ENCODE assay signal across 8 cellular contexts in genomic region chr6:47134476-47135189, GRCh38.
A peak's percentile ranks its signal among the peaks of the same experiment; 100 is the strongest.
DNase-seq lines count a peak whose midpoint lies in the region; ATAC-seq and TF ChIP-seq lines count a peak whose summit lies in the region.

No MANE protein-coding gene starts in this region.

- no peak overlapping the region for H2AFZ ChIP-seq in mesenchymal stem cell (ENCODE audit: low read depth, low read length)

- H3K27me3 ChIP-seq in brain microvascular endothelial cell (replicated peaks), result no peaks in the 10 kb centered on the region
- no peaks in the 10 kb centered on the region for H3K27me3 ChIP-seq in mesenchymal stem cell (ENCODE audit: control insufficient read depth in 1 of 2, insufficient read depth in 1 of 2, low read length in 2 of 2)
- H3K27me3 ChIP-seq in ovary, result no peaks in the 10 kb centered on the region

- peak overlapping the region in 1 of 2 experiments; percentile 44 for H3K18ac ChIP-seq in mesenchymal stem cell (ENCODE audit: low read depth in 1 of 2, low read length in 2 of 2)

- no peak overlapping the region for H3K4ac ChIP-seq in mesenchymal stem cell (ENCODE audit: low read depth in 1 of 2, low read length in 2 of 2)

- H3K4me3 ChIP-seq in brain microvascular endothelial cell (ENCODE audit: low read depth, low read length) (no peak overlapping the region), mesenchymal stem cell (ENCODE audit: insufficient read depth in 1 of 2, low read depth in 1 of 2, low read length in 2 of 2) (no peak overlapping the region), ovary (no peak overlapping the region)

- no peak for TF ChIP-seq EP300 in ovary (IDR thresholded peaks at IDR 0.05)

- no peak overlapping the region for H4K91ac ChIP-seq in mesenchymal stem cell (ENCODE audit: low read length)

- TF ChIP-seq CTCF in brain microvascular endothelial cell (IDR thresholded peaks at IDR 0.05; ENCODE audit: low read depth, low read length, missing control alignments) (no peak), ovary (IDR thresholded peaks at IDR 0.05) (no peak)

- no peak for TF ChIP-seq POLR2A in ovary (IDR thresholded peaks at IDR 0.05)

- ATAC-seq in GM21515 (IDR thresholded peaks at IDR 0.05; ENCODE audit: unreplicated experiment), result no peak
- ATAC-seq in activated CD4-positive, CD25-positive, alpha-beta regulatory T cell treated with anti-CD3 and anti-CD28 coated beads, Interleukin-2, amount 50 U/mL, for 24 hours, result no peak

- no peak overlapping the region for H2BK120ac ChIP-seq in mesenchymal stem cell (ENCODE audit: low read depth, low read length)

- intact Hi-C loops in ovary (cut with DNase I), result no loop called here

- H2BK5ac ChIP-seq in mesenchymal stem cell (ENCODE audit: low read depth, low read length, poor library complexity, severe bottlenecking), result peak overlapping the region; percentile 2

- H2BK12ac ChIP-seq in mesenchymal stem cell (ENCODE audit: low read length in 2 of 2), result peak overlapping the region in 1 of 2 experiments; percentile 10

- no peak overlapping the region for H4K8ac ChIP-seq in mesenchymal stem cell (ENCODE audit: low read length)

- peak overlapping the region; percentile 95 for H3K27ac ChIP-seq in brain microvascular endothelial cell
- peak overlapping the region; percentile 76 for H3K27ac ChIP-seq in mesenchymal stem cell (ENCODE audit: low read length, poor library complexity, severe bottlenecking)
- no peak overlapping the region for H3K27ac ChIP-seq in ovary

- in situ Hi-C loops in brain microvascular endothelial cell (cut with HindIII; ENCODE audit: low pct_ligation_motif_present, low sequenced_read_pairs), result no loop called here

- peak overlapping the region; percentile 26 for H3K4me2 ChIP-seq in mesenchymal stem cell (ENCODE audit: low read length, poor library complexity, severe bottlenecking)

- H3K4me1 ChIP-seq in mesenchymal stem cell (ENCODE audit: control insufficient read depth, insufficient read depth, low read depth, low read length), result peaks cover 2% of the 10 kb centered on the region
- H3K4me1 ChIP-seq in ovary (ENCODE audit: insufficient read depth), result peaks cover 8% of the 10 kb centered on the region

- WGBS in mesenchymal stem cell, result 3% methylated on average over 6 of the region's 6 CpGs
- WGBS in ovary, 3 donors, result 18 to 21% (median 20%) methylated on average over 6 of the region's 6 CpGs

- H3K9ac ChIP-seq in mesenchymal stem cell (ENCODE audit: low read length), result peak overlapping the region; percentile 72

- H3K9me3 ChIP-seq in mesenchymal stem cell (ENCODE audit: control insufficient read depth, low read length) (no peaks in the 10 kb centered on the region), ovary (no peaks in the 10 kb centered on the region)

- H3K36me3 ChIP-seq in brain microvascular endothelial cell (replicated peaks) (no peaks in the 10 kb centered on the region), mesenchymal stem cell (ENCODE audit: control insufficient read depth in 1 of 2, insufficient read depth in 2 of 2, low read depth in 1 of 2, low read length in 2 of 2) (no peaks in the 10 kb centered on the region), ovary (no peaks in the 10 kb centered on the region)

- DNase-seq in EH (ENCODE audit: low read depth), result peak; percentile 86
- peak; percentile 84 for DNase-seq in NCI-H2196 (lab: John Stamatoyannopoulos, UW; ENCODE audit: unreplicated experiment)
- DNase-seq in brain microvascular endothelial cell, result peak; percentile 92
- DNase-seq in mesenchymal stem cell, result peak; percentile 96
- DNase-seq in ovary, result no peak
- no peak for DNase-seq in HuH-7.5 (ENCODE audit: low spot score)

- H3K79me1 ChIP-seq in mesenchymal stem cell (replicated peaks; ENCODE audit: low read length, poor library complexity, severe bottlenecking), result no peaks in the 10 kb centered on the region

- no peak overlapping the region for H2BK15ac ChIP-seq in mesenchymal stem cell (ENCODE audit: low read depth, poor library complexity, severe bottlenecking)

- H3K14ac ChIP-seq in mesenchymal stem cell (ENCODE audit: low read length in 2 of 2), result no peak overlapping the region

- H3K23ac ChIP-seq in mesenchymal stem cell (ENCODE audit: low read length in 2 of 2), result no peak overlapping the region

- no peak overlapping the region for H2AK5ac ChIP-seq in mesenchymal stem cell (ENCODE audit: low read length, severe bottlenecking)

Comparison
In these comparisons a context has a peak if more than half of its experiments do, and no peak if none do; other contexts are left out.
1. DNase-seq: peak in EH (single experiment), NCI-H2196 (single experiment), brain microvascular endothelial cell (single experiment) and mesenchymal stem cell (single experiment); none in ovary (0 of 5) and HuH-7.5 (single experiment).
2. H3K27ac ChIP-seq: peak in brain microvascular endothelial cell (single experiment) and mesenchymal stem cell (single experiment); none in ovary (0 of 2).